15 cellular contexts compared by ENCODE assay signal in the genomic region with DNA sequence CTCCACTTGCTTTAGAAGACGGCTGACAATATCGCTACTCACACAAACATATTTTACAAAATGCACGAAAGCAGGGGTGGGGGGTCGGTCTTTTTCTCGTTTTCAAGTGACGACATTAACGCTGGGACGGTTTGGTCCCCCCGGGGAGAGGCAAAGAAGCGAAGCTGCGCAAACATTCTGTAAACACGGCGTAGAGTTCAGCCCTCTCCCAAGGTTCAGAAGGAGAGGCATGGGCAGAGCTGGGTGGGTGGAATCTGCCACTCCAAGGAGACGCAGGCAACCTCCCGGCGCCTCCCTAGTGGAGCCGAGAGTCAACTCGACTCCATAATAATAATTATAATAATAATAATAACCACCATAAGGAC. TPM values are rescaled to one million over a fixed set of nuclear protein-coding genes. Genes with fewer than 3 reads are reported as not detected.
DNase-seq lines count a peak whose midpoint lies in the region; ATAC-seq, FAIRE-seq and TF ChIP-seq lines count a peak whose summit lies in the region.
"Had no signal": no experiment of that assay in that cellular context is flagged by ENCODE, and none has a peak within 500 bp of the region (broad histone marks: within the 10 kb centered on the region; RNA-seq: fewer than 3 reads in every experiment).

No MANE protein-coding gene starts in this region.

- FAIRE-seq in D721Med (lab: Jason Lieb, UNC): no peak

- H3K4me1 ChIP-seq in left ventricle myocardium inferior (peaks cover 71% of the 10 kb centered on the region), suprapubic skin (peaks cover 77% of the 10 kb centered on the region), Peyer's patch (peaks cover 0 to 65% (median 8%) of the 10 kb centered on the region in 4 donors)

- no peak for DNase-seq in left ventricle myocardium inferior
- DNase-seq in left ventricle myocardium superior: no peak
- DNase-seq in inferior parietal cortex (ENCODE audit: extremely low spot score): peak; percentile 44
- DNase-seq in suprapubic skin (ENCODE audit: low spot score in 2 of 2): no peak
- no peak for DNase-seq in D721Med (ENCODE audit: insufficient read length, low spot score)
- DNase-seq in Peyer's patch: no peak
- DNase-seq in ACHN: no peak
- DNase-seq: AML-193; aorta; NCI-H1694 treated with DMSO at 0.1 percent for 48 hours; stimulated activated CD4-positive, alpha-beta T cell treated with anti-CD3 and anti-CD28 coated beads, Interleukin-2, amount 100 ng/mL, for 24 hours had no signal

- no peaks in the 10 kb centered on the region for H3K9me3 Mint-ChIP-seq in activated T-helper 17 cell treated with anti-CD3 and anti-CD28 coated beads, Interleukin-2, amount 50 U/mL, for 72 hours
- H3K9me3 Mint-ChIP-seq: mesothelial cell of epicardium had no signal

- H3K27ac ChIP-seq in left ventricle myocardium inferior (replicated peaks): no peak overlapping the region
- H3K27ac ChIP-seq in suprapubic skin: no peak overlapping the region
- H3K27ac ChIP-seq in Peyer's patch: no peak overlapping the region
- H3K27ac ChIP-seq: RWPE1 had no signal

- no peak for TF ChIP-seq POLR2A in suprapubic skin (IDR thresholded peaks at IDR 0.05)
- TF ChIP-seq POLR2A in Peyer's patch (IDR thresholded peaks at IDR 0.05): no peak

- in situ Hi-C loops in ACHN (cut with HindIII; ENCODE audit: low pct_ligation_motif_present, low pct_unique_long_range_greater_than_20kb, low sequenced_read_pairs): no loop called here

- ATAC-seq in left ventricle myocardium superior: no peak
- ATAC-seq in activated T-helper 17 cell treated with anti-CD3 and anti-CD28 coated beads, Interleukin-2, amount 50 U/mL, for 72 hours (replicated peaks): no peak

- no peaks in the 10 kb centered on the region for H3K36me3 Mint-ChIP-seq in activated T-helper 17 cell treated with anti-CD3 and anti-CD28 coated beads, Interleukin-2, amount 50 U/mL, for 72 hours (ENCODE audit: low read depth)
- H3K36me3 Mint-ChIP-seq: mesothelial cell of epicardium had no signal

- peak overlapping the region; percentile 54 for H3K4me3 Mint-ChIP-seq in activated T-helper 17 cell treated with anti-CD3 and anti-CD28 coated beads, Interleukin-2, amount 50 U/mL, for 72 hours

- WGBS in suprapubic skin: 34% methylated on average over 18 of the region's 18 CpGs

- peaks cover 100% of the 10 kb centered on the region for H3K27me3 ChIP-seq in left ventricle myocardium inferior (ENCODE audit: low read depth)
- H3K27me3 ChIP-seq in suprapubic skin: peaks cover 100% of the 10 kb centered on the region
- peaks cover 0 to 81% of the 10 kb centered on the region in 2 donors for H3K27me3 ChIP-seq in Peyer's patch

- no peak overlapping the region for H3K27ac Mint-ChIP-seq in activated T-helper 17 cell treated with anti-CD3 and anti-CD28 coated beads, Interleukin-2, amount 50 U/mL, for 72 hours
- H3K27ac Mint-ChIP-seq: mesothelial cell of epicardium had no signal

- H3K4me1 Mint-ChIP-seq in activated T-helper 17 cell treated with anti-CD3 and anti-CD28 coated beads, Interleukin-2, amount 50 U/mL, for 72 hours: no peaks in the 10 kb centered on the region

- peaks cover 57% of the 10 kb centered on the region for H3K27me3 Mint-ChIP-seq in activated T-helper 17 cell treated with anti-CD3 and anti-CD28 coated beads, Interleukin-2, amount 50 U/mL, for 72 hours

- H3K9me3 ChIP-seq in left ventricle myocardium inferior (replicated peaks): no peaks in the 10 kb centered on the region
- H3K9me3 ChIP-seq in suprapubic skin: no peaks in the 10 kb centered on the region
- H3K9me3 ChIP-seq in Peyer's patch: peaks cover 0 to 4% (median 0%) of the 10 kb centered on the region in 4 donors

- intact Hi-C loops in left ventricle myocardium inferior (cut with micrococcal nuclease): no loop called here
- intact Hi-C loops in left ventricle myocardium superior (cut with micrococcal nuclease): no loop called here

- H3K36me3 ChIP-seq in left ventricle myocardium inferior (no peaks in the 10 kb centered on the region), suprapubic skin (no peaks in the 10 kb centered on the region), Peyer's patch (no peaks in the 10 kb centered on the region)

- TF ChIP-seq EP300 in suprapubic skin (IDR thresholded peaks at IDR 0.05): no peak

- TF ChIP-seq CTCF in left ventricle myocardium inferior (IDR thresholded peaks at IDR 0.05; ENCODE audit: borderline replicate concordance) (no peak), suprapubic skin (IDR thresholded peaks at IDR 0.05) (no peak), D721Med (IDR thresholded peaks at IDR 0.05; ENCODE audit: insufficient read depth, missing control alignments) (no peak), Peyer's patch (IDR thresholded peaks at IDR 0.05) (no peak)

- H3K4me3 ChIP-seq in left ventricle myocardium inferior (peak overlapping the region; percentile 56), suprapubic skin (peak overlapping the region; percentile 44), Peyer's patch (no peak overlapping the region)

RNA-seq across cellular contexts. Expression of a gene that starts 2.4 kb away (rescaled TPM):
- not detected for total RNA-seq in left ventricle myocardium inferior
- total RNA-seq in left ventricle myocardium superior: not detected
- total RNA-seq in activated T-helper 17 cell treated with anti-CD3 and anti-CD28 coated beads, Interleukin-2, amount 50 U/mL, for 72 hours: not detected
- not detected for total RNA-seq in suprapubic skin
- 1 to 10 TPM; 1.7 to 3.9 (median 2.9) TPM for total RNA-seq in Peyer's patch
- total RNA-seq: aorta, LHCN-M2, mesothelial cell of epicardium had no signal

Comparison
In these comparisons a context has a peak if more than half of its experiments do, and no peak if none do; other contexts are left out.
1. H3K4me3 ChIP-seq: peak in left ventricle myocardium inferior (single experiment) and suprapubic skin (single experiment); none in Peyer's patch (0 of 4).